In the genomic region with DNA sequence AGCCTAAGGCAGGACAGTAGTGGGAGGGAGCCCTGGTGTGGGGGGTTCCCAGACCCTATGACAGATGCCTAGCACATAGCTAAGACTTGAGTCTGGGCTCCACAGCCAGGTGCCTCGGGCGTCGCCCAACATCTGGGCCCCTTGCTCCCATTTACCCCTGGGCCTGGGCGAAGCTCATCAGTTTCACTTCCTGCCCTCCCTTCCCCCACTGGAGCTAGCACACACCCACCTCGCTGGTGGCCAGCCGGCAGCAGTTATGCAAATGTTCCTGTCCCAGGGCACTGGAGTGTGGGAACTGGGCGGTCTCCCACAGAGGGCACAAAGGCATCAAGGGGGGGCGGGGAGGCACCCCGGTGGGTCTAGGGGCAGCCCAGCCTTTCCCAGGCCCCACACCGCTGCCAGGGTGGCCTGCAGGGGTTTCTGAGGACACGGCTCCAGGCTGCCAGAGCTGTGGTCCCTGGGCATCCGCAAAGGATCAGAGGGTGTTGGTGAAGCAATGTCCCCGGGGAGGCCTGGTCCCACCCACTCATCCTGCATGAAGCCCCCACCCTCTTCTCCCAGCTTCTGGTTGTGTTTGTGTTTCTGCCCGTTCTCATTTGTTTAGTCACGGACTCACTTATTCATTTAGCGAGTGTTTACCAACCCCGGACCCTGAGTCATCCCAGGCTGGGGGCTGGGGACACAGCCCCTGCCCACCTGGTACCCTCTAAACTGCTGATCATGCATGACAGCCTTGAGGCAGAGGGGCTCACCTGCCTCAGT, we compare ENCODE assay signal across 8 cellular contexts. TPM values are rescaled to one million over a fixed set of nuclear protein-coding genes. Genes with fewer than 3 reads are reported as not detected.
DNase-seq lines count a peak whose midpoint lies in the region; ATAC-seq and TF ChIP-seq lines count a peak whose summit lies in the region.

No MANE protein-coding gene starts in this region.

- TF ChIP-seq RAD21 in Ishikawa (IDR thresholded peaks at IDR 0.05; ENCODE audit: low read depth) = 0 out of 2 replicates have a peak, but pooled peaks have one; percentile 11

- ATAC-seq in GM21723 (IDR thresholded peaks at IDR 0.05; ENCODE audit: unreplicated experiment) (peak; percentile 75), WTC11 (peak; percentile 81)
- ATAC-seq in stimulated activated effector memory CD8-positive, alpha-beta T cell treated with anti-CD3 and anti-CD28 coated beads, Interleukin-12 subunit alpha, Interleukin-12 subunit beta, amount 100 ng/mL, for 72 hours = peak; percentile 87

- H3K36me3 Mint-ChIP-seq in activated CD4-positive, alpha-beta T cell treated with anti-CD3 and anti-CD28 coated beads, Interleukin-2, amount 10 ng/mL, durations not matched to agents 7 days and 5 days (ENCODE audit: low read depth) = no peaks in the 10 kb centered on the region
- peaks cover 3% of the 10 kb centered on the region; the same call in 1 of the 2 replicates for H3K36me3 Mint-ChIP-seq in WTC11
- H3K36me3 Mint-ChIP-seq in stimulated activated effector memory CD8-positive, alpha-beta T cell treated with anti-CD3 and anti-CD28 coated beads, Interleukin-12 subunit alpha, Interleukin-12 subunit beta, amount 100 ng/mL, for 72 hours = peaks cover 6% of the 10 kb centered on the region

- POLR2A ChIA-PET in activated CD4-positive, alpha-beta T cell treated with anti-CD3 and anti-CD28 coated beads, Interleukin-2, amount 10 ng/mL, durations not matched to agents 7 days and 5 days (lab: Charles Lee) = interaction anchor here (0.6 kb wide), 1 partner anchor 47 kb away, joined by 3 read pairs; no protein-coding TSS in a partner anchor
- POLR2A ChIA-PET in WTC11 (lab: Charles Lee) = interaction anchor here (0.5 to 0.6 kb wide), 2 partner anchors 637 to 1829 kb away, joined by 3 to 5 read pairs; no protein-coding TSS in a partner anchor

- H3K4me3 Mint-ChIP-seq in activated CD4-positive, alpha-beta T cell treated with anti-CD3 and anti-CD28 coated beads, Interleukin-2, amount 10 ng/mL, durations not matched to agents 7 days and 5 days = no peak overlapping the region
- no peak overlapping the region for H3K4me3 Mint-ChIP-seq in WTC11
- peak overlapping the region; percentile 50 for H3K4me3 Mint-ChIP-seq in stimulated activated effector memory CD8-positive, alpha-beta T cell treated with anti-CD3 and anti-CD28 coated beads, Interleukin-12 subunit alpha, Interleukin-12 subunit beta, amount 100 ng/mL, for 72 hours

- CTCF ChIA-PET in activated CD4-positive, alpha-beta T cell treated with anti-CD3 and anti-CD28 coated beads, Interleukin-2, amount 10 ng/mL, durations not matched to agents 7 days and 5 days (lab: Charles Lee) = interaction anchor here (0.9 to 1.9 kb wide), 9 partner anchors 11 to 84 kb away, joined by 3 to 8 read pairs (median 4); no protein-coding TSS in a partner anchor
- CTCF ChIA-PET in WTC11 (lab: Charles Lee) = interaction anchor here (1.0 to 2.4 kb wide), 3 partner anchors 11 to 28 kb away, joined by 3 to 14 read pairs (median 12); no protein-coding TSS in a partner anchor

- H3K9me3 Mint-ChIP-seq in activated CD4-positive, alpha-beta T cell treated with anti-CD3 and anti-CD28 coated beads, Interleukin-2, amount 10 ng/mL, durations not matched to agents 7 days and 5 days = no peaks in the 10 kb centered on the region
- H3K9me3 Mint-ChIP-seq in WTC11 = no peaks in the 10 kb centered on the region
- H3K9me3 Mint-ChIP-seq in stimulated activated effector memory CD8-positive, alpha-beta T cell treated with anti-CD3 and anti-CD28 coated beads, Interleukin-12 subunit alpha, Interleukin-12 subunit beta, amount 100 ng/mL, for 72 hours = no peaks in the 10 kb centered on the region

- no peak for TF ChIP-seq CTCF in WTC11 (IDR thresholded peaks at IDR 0.05)

- TF ChIP-seq EP300 in Ishikawa (IDR thresholded peaks at IDR 0.05; ENCODE audit: borderline replicate concordance) = peak; percentile 67; the same call in 1 of the 2 replicates

- H3K27me3 Mint-ChIP-seq in activated CD4-positive, alpha-beta T cell treated with anti-CD3 and anti-CD28 coated beads, Interleukin-2, amount 10 ng/mL, durations not matched to agents 7 days and 5 days = no peaks in the 10 kb centered on the region
- H3K27me3 Mint-ChIP-seq in WTC11 (ENCODE audit: low read depth) = no peaks in the 10 kb centered on the region; the same call in 1 of the 2 replicates

- H3K4me1 Mint-ChIP-seq in activated CD4-positive, alpha-beta T cell treated with anti-CD3 and anti-CD28 coated beads, Interleukin-2, amount 10 ng/mL, durations not matched to agents 7 days and 5 days = peaks cover 19% of the 10 kb centered on the region
- H3K4me1 Mint-ChIP-seq in WTC11 = peaks cover 16% of the 10 kb centered on the region
- peaks cover 27% of the 10 kb centered on the region for H3K4me1 Mint-ChIP-seq in stimulated activated effector memory CD8-positive, alpha-beta T cell treated with anti-CD3 and anti-CD28 coated beads, Interleukin-12 subunit alpha, Interleukin-12 subunit beta, amount 100 ng/mL, for 72 hours

- peak overlapping the region; percentile 60 for H3K27ac Mint-ChIP-seq in activated CD4-positive, alpha-beta T cell treated with anti-CD3 and anti-CD28 coated beads, Interleukin-2, amount 10 ng/mL, durations not matched to agents 7 days and 5 days
- H3K27ac Mint-ChIP-seq in WTC11 = peak overlapping the region; percentile 60; the same call in 1 of the 2 replicates
- peak overlapping the region; percentile 84 for H3K27ac Mint-ChIP-seq in stimulated activated effector memory CD8-positive, alpha-beta T cell treated with anti-CD3 and anti-CD28 coated beads, Interleukin-12 subunit alpha, Interleukin-12 subunit beta, amount 100 ng/mL, for 72 hours

- DNase-seq in activated CD4-positive, alpha-beta T cell treated with anti-CD3 and anti-CD28 coated beads, Interleukin-2, amount 10 ng/mL, durations not matched to agents 7 days and 5 days = peak; percentile 50
- no peak for DNase-seq in activated CD4-positive, alpha-beta T cell treated with anti-CD3 and anti-CD28 coated beads for 1 hour
- peak; percentile 62 for DNase-seq in WTC11 (ENCODE audit: low spot score)
- peak; percentile 70 for DNase-seq in hepatic stellate cell (ENCODE audit: low spot score)
- DNase-seq in stimulated activated effector memory CD8-positive, alpha-beta T cell treated with anti-CD3 and anti-CD28 coated beads, Interleukin-12 subunit alpha, Interleukin-12 subunit beta, amount 100 ng/mL, for 72 hours (ENCODE audit: low spot score in 2 of 2) = peak in 1 of 2 donors; percentile 75
- DNase-seq in RKO (ENCODE audit: low spot score) = no peak

TF ChIP-seq in Ishikawa, 13 proteins besides CTCF, POLR2A, EP300 and RAD21 (continues in another document):
- TF ChIP-seq FOXM1 (IDR thresholded peaks at IDR 0.05; ENCODE audit: borderline replicate concordance, low read depth) (no peak), TAF1 (IDR thresholded peaks at IDR 0.05; ENCODE audit: low read depth) (no peak), NFIC (IDR thresholded peaks at IDR 0.05) (peak; percentile 22; the same call in 1 of the 2 replicates)
- TF ChIP-seq, protein P1, sequence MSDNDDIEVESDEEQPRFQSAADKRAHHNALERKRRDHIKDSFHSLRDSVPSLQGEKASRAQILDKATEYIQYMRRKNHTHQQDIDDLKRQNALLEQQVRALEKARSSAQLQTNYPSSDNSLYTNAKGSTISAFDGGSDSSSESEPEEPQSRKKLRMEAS (IDR thresholded peaks at IDR 0.05) = peak; percentile 47

TF ChIP-seq in WTC11, 78 proteins besides CTCF, POLR2A, EP300 and RAD21 (continues in another document):
- TF ChIP-seq ZNF138 (CRISPR knock-in tag; conservative IDR thresholded peaks at IDR 0.05) = no peak
- TF ChIP-seq, protein P2, sequence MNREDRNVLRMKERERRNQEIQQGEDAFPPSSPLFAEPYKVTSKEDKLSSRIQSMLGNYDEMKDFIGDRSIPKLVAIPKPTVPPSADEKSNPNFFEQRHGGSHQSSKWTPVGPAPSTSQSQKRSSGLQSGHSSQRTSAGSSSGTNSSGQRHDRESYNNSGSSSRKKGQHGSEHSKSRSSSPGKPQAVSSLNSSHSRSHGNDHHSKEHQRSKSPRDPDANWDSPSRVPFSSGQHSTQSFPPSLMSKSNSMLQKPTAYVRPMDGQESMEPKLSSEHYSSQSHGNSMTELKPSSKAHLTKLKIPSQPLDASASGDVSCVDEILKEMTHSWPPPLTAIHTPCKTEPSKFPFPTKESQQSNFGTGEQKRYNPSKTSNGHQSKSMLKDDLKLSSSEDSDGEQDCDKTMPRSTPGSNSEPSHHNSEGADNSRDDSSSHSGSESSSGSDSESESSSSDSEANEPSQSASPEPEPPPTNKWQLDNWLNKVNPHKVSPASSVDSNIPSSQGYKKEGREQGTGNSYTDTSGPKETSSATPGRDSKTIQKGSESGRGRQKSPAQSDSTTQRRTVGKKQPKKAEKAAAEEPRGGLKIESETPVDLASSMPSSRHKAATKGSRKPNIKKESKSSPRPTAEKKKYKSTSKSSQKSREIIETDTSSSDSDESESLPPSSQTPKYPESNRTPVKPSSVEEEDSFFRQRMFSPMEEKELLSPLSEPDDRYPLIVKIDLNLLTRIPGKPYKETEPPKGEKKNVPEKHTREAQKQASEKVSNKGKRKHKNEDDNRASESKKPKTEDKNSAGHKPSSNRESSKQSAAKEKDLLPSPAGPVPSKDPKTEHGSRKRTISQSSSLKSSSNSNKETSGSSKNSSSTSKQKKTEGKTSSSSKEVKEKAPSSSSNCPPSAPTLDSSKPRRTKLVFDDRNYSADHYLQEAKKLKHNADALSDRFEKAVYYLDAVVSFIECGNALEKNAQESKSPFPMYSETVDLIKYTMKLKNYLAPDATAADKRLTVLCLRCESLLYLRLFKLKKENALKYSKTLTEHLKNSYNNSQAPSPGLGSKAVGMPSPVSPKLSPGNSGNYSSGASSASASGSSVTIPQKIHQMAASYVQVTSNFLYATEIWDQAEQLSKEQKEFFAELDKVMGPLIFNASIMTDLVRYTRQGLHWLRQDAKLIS (CRISPR knock-in tag; IDR thresholded peaks at IDR 0.05; ENCODE audit: borderline replicate concordance) = 0 out of 2 replicates have a peak, but pooled peaks have one; percentile 55

RNA-seq across cellular contexts. Expression of a gene that starts 20.4 kb away (rescaled TPM):
- under 1 TPM; 0.12 to 0.50 TPM for total RNA-seq in activated CD4-positive, alpha-beta T cell treated with anti-CD3 and anti-CD28 coated beads, Interleukin-2, amount 10 ng/mL, durations not matched to agents 7 days and 5 days
- total RNA-seq in WTC11 (2021) = 14.7 to 16.5 TPM (median 15.9 TPM) in 3 replicates

RNA-seq across cellular contexts. Expression of a gene that starts 49.1 kb away (rescaled TPM):
- not detected for total RNA-seq in activated CD4-positive, alpha-beta T cell treated with anti-CD3 and anti-CD28 coated beads, Interleukin-2, amount 10 ng/mL, durations not matched to agents 7 days and 5 days
- not detected in 3 replicates for total RNA-seq in WTC11 (2021)

Comparison
In these comparisons a context has a peak if more than half of its experiments do, and no peak if none do; other contexts are left out.
1. DNase-seq: peak in activated CD4-positive, alpha-beta T cell treated with anti-CD3 and anti-CD28 coated beads, Interleukin-2, amount 10 ng/mL, durations not matched to agents 7 days and 5 days (single experiment), WTC11 (single experiment) and hepatic stellate cell (single experiment); none in activated CD4-positive, alpha-beta T cell treated with anti-CD3 and anti-CD28 coated beads for 1 hour (single experiment) and RKO (single experiment).
2. RNA of a gene that starts 20.4 kb away (total RNA-seq): 14.7 to 16.5 TPM in WTC11; 0.12 to 0.50 TPM in activated CD4-positive, alpha-beta T cell treated with anti-CD3 and anti-CD28 coated beads, Interleukin-2, amount 10 ng/mL, durations not matched to agents 7 days and 5 days; every median in the first group is over 10 times any median in the second.
3. Peak in every context shown above with its lines, with median percentiles within 50 percentile points of each other: H3K27ac Mint-ChIP-seq and ATAC-seq.